In the genomic region with DNA sequence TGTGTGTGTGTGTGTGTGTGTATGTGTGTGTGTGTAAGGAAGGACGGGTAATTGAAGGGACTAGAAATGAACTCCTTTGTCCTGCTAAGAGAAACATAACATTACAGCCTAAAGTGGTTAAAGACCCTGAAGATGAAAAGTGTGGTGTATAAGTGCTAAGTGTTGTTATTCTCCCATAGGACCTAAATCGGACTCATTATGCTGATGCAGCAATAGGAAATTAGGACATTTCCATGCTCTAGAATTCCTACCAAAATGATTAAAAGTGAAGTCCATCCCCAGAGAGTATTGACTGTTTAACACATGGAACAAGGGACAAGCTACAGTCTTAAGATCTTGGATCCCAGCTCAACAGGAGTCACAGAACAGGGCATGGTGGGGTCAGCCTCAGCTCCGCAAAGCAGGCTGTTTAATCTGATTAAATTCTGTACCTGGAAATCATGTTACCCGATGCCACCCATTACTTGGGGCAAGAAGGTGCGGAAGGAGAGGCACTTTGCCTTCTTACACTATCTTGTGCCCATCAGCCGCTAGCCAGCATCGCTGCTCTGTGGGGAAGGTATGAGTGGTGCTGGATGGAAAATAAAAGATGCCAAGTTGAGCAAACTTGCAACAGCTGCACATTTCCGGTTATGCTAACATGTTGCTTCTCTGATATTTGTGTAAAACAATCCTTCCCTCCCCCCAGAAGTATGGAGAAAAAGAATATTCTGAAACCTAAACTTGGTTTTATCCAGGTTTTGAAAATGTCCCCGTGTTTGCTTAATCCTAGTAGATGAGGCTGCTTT, we compare ENCODE assay signal across 19 cellular contexts.
"Had no signal": no experiment of that assay in that cellular context is flagged by ENCODE, and none has a peak within 500 bp of the region (broad histone marks: within the 10 kb centered on the region; RNA-seq: fewer than 3 reads in every experiment).

No MANE protein-coding gene starts in this region.

- H3K27ac ChIP-seq: coronary artery, dorsolateral prefrontal cortex, hepatocyte, sigmoid colon, suprapubic skin, transverse colon had no signal

- H3K4me3 Mint-ChIP-seq: naive thymus-derived CD4-positive, alpha-beta T cell had no signal

- H3K4me3 ChIP-seq: coronary artery, dorsolateral prefrontal cortex, hepatocyte, lung, sigmoid colon, suprapubic skin, transverse colon had no signal

- H3K27me3 ChIP-seq: dorsolateral prefrontal cortex, hepatocyte, sigmoid colon, suprapubic skin had no signal

- H3K36me3 ChIP-seq: sigmoid colon, suprapubic skin, transverse colon had no signal

- H3K36me3 Mint-ChIP-seq: naive thymus-derived CD4-positive, alpha-beta T cell had no signal

- H3K27ac Mint-ChIP-seq: naive thymus-derived CD4-positive, alpha-beta T cell had no signal

- H3K9me3 ChIP-seq: sigmoid colon, suprapubic skin, transverse colon had no signal

- H3K4me1 ChIP-seq: sigmoid colon, suprapubic skin, transverse colon had no signal

- FAIRE-seq: small intestine had no signal

- DNase-seq: dorsolateral prefrontal cortex; effector CD8-positive, alpha-beta T cell; foreskin melanocyte; head of caudate nucleus; left colon; left ventricle myocardium superior; mesendoderm; naive thymus-derived CD4-positive, alpha-beta T cell; posterior cingulate gyrus; sigmoid colon; small intestine; stimulated activated CD4-positive, alpha-beta T cell treated with anti-CD3 and anti-CD28 coated beads, Interleukin-12 subunit alpha, Interleukin-12 subunit beta, amount 100 ng/mL, for 4 hours; stimulated activated CD4-positive, alpha-beta T cell treated with anti-CD3 and anti-CD28 coated beads, Interleukin-2, amount 100 ng/mL, for 48 hours; stimulated activated naive CD8-positive, alpha-beta T cell treated with anti-CD3 and anti-CD28 coated beads, Interleukin-15, Interleukin-2, amounts not matched to agents 100 U/mL and 50 U/mL, for 24 hours; transverse colon had no signal
